8 cellular contexts compared by ENCODE assay signal in genomic region chr14:65101631-65102440, GRCh38.
A peak's percentile ranks its signal among the peaks of the same experiment; 100 is the strongest.
DNase-seq lines count a peak whose midpoint lies in the region; ATAC-seq, FAIRE-seq and TF ChIP-seq lines count a peak whose summit lies in the region.

No MANE protein-coding gene starts in this region.

- H4K20me1 ChIP-seq in BLaER1, result peaks cover 50% of the 10 kb centered on the region

- H3K4me1 Mint-ChIP-seq in T-helper 1 cell treated with Interleukin-12 subunit alpha and Interleukin-12 subunit beta and Interleukin-4 antibody, amounts not matched to agents 30 μg/mL and 1 μg/mL, for 36 hours (ENCODE audit: low read depth), result peaks cover 35% of the 10 kb centered on the region

- H3K9me3 Mint-ChIP-seq in T-helper 1 cell treated with Interleukin-12 subunit alpha and Interleukin-12 subunit beta and Interleukin-4 antibody, amounts not matched to agents 30 μg/mL and 1 μg/mL, for 36 hours, result no peaks in the 10 kb centered on the region

- H3K27ac Mint-ChIP-seq in T-helper 1 cell treated with Interleukin-12 subunit alpha and Interleukin-12 subunit beta and Interleukin-4 antibody, amounts not matched to agents 30 μg/mL and 1 μg/mL, for 36 hours, result peak overlapping the region; percentile 99

- H3K4me3 Mint-ChIP-seq in T-helper 1 cell treated with Interleukin-12 subunit alpha and Interleukin-12 subunit beta and Interleukin-4 antibody, amounts not matched to agents 30 μg/mL and 1 μg/mL, for 36 hours, result peak overlapping the region; percentile 89

- no peaks in the 10 kb centered on the region for H3K9me3 ChIP-seq in BLaER1

- no peak for TF ChIP-seq CTCF in brain microvascular endothelial cell (IDR thresholded peaks at IDR 0.05; ENCODE audit: low read depth, low read length, missing control alignments)

- ATAC-seq in HG02642 (IDR thresholded peaks at IDR 0.05; ENCODE audit: poor library complexity, unreplicated experiment) (peak; percentile 5), HG03095 (IDR thresholded peaks at IDR 0.05; ENCODE audit: unreplicated experiment) (no peak)

- peaks cover 80% of the 10 kb centered on the region for H3K4me1 ChIP-seq in BLaER1

- in situ Hi-C loops in brain microvascular endothelial cell (cut with HindIII; ENCODE audit: low pct_ligation_motif_present, low sequenced_read_pairs), result no loop called here

- peaks cover 5% of the 10 kb centered on the region for H3K27me3 Mint-ChIP-seq in T-helper 1 cell treated with Interleukin-12 subunit alpha and Interleukin-12 subunit beta and Interleukin-4 antibody, amounts not matched to agents 30 μg/mL and 1 μg/mL, for 36 hours (ENCODE audit: low read depth)

- H3K36me3 ChIP-seq in BLaER1, result peaks cover 22% of the 10 kb centered on the region
- H3K36me3 ChIP-seq in brain microvascular endothelial cell (replicated peaks), result peaks cover 3% of the 10 kb centered on the region

- H3K4me3 ChIP-seq in BLaER1 (peak overlapping the region; percentile 98), brain microvascular endothelial cell (ENCODE audit: low read depth, low read length) (peak overlapping the region; percentile 81)

- peak overlapping the region; percentile 89 for H3K4me2 ChIP-seq in BLaER1

- H3K36me3 Mint-ChIP-seq in T-helper 1 cell treated with Interleukin-12 subunit alpha and Interleukin-12 subunit beta and Interleukin-4 antibody, amounts not matched to agents 30 μg/mL and 1 μg/mL, for 36 hours (ENCODE audit: low read depth), result peaks cover 22% of the 10 kb centered on the region

- H3K27ac ChIP-seq in BLaER1, result peak overlapping the region; percentile 93
- peak overlapping the region; percentile 75 for H3K27ac ChIP-seq in brain microvascular endothelial cell

- H3K9ac ChIP-seq in BLaER1, result peak overlapping the region; percentile 94

- DNase-seq in brain microvascular endothelial cell (no peak), left kidney (ENCODE audit: low read depth, low spot score) (peak; percentile 53), GM19239 (ENCODE audit: insufficient read length, low spot score) (no peak)
- peak; percentile 10 to 17 for DNase-seq in stimulated activated CD4-positive, alpha-beta T cell treated with anti-CD3 and anti-CD28 coated beads, Interleukin-4, amount 100 ng/mL, for 48 hours (ENCODE audit: low read depth in 2 of 2)

- no peaks in the 10 kb centered on the region for H3K27me3 ChIP-seq in BLaER1
- no peaks in the 10 kb centered on the region for H3K27me3 ChIP-seq in brain microvascular endothelial cell (replicated peaks)

- FAIRE-seq in GM19239 (lab: Jason Lieb, UNC), result no peak

Comparison
In these comparisons a context has a peak if more than half of its experiments do, and no peak if none do; other contexts are left out.
1. DNase-seq: peak in left kidney (single experiment) and stimulated activated CD4-positive, alpha-beta T cell treated with anti-CD3 and anti-CD28 coated beads, Interleukin-4, amount 100 ng/mL, for 48 hours (2 of 2); none in brain microvascular endothelial cell (single experiment) and GM19239 (single experiment).